In genomic region chr2:124186801-124187200, GRCh38 we compare ENCODE assay signal across 26 cellular contexts.
"Had no signal": no experiment of that assay in that cellular context is flagged by ENCODE, and none has a peak within 500 bp of the region (broad histone marks: within the 10 kb centered on the region; RNA-seq: fewer than 3 reads in every experiment).

No MANE protein-coding gene starts in this region.

- H3K4me1 ChIP-seq: adrenal gland, breast epithelium, SJCRH30 had no signal

- H3K4me3 ChIP-seq: adrenal gland, body of pancreas, breast epithelium, SJCRH30, SK-N-MC had no signal

- H3K27me3 Mint-ChIP-seq: activated CD4-positive, alpha-beta T cell treated with anti-CD3 and anti-CD28 coated beads, Interleukin-2, amount 10 ng/mL, durations not matched to agents 24 days and 14 days; activated CD8-positive, alpha-beta T cell treated with anti-CD3 and anti-CD28 coated beads for 36 hours; activated T-helper 17 cell treated with anti-CD3 and anti-CD28 coated beads, Interleukin-2, amount 50 U/mL, for 72 hours had no signal

- DNase-seq: activated CD4-positive, alpha-beta T cell treated with anti-CD3 and anti-CD28 coated beads, Interleukin-2, amount 10 ng/mL, durations not matched to agents 24 days and 14 days; activated CD4-positive, alpha-beta T cell treated with anti-CD3 and anti-CD28 coated beads, Interleukin-2, amount 50 U/mL, for 4 hours; activated CD8-positive, alpha-beta T cell treated with anti-CD3 and anti-CD28 coated beads for 36 hours; activated effector memory CD4-positive, alpha-beta T cell treated with anti-CD3 and anti-CD28 coated beads, Interleukin-2, amount 50 U/mL, for 16 hours; activated naive CD4-positive, alpha-beta T cell; activated naive CD4-positive, alpha-beta T cell treated with anti-CD3 and anti-CD28 coated beads, Interleukin-2, amount 50 U/mL, for 16 hours; activated T-cell treated with anti-CD3 and anti-CD28 coated beads, Interleukin-2, amount 50 U/mL, for 1 hour; activated T-cell treated with anti-CD3 and anti-CD28 coated beads, Interleukin-2, amount 50 U/mL, for 72 hours; adrenal gland; body of pancreas; NCI-H1105; NCI-H1417 treated with DMSO at 0.1 percent for 48 hours; NCI-H187 treated with DMSO at 0.1 percent for 48 hours; NCI-H2081; NCI-H2171; NCI-H510A; NCI-H526; NCI-H748 treated with DMSO at 0.1 percent for 48 hours; OCI-M1; SHP77; SJCRH30; T1000; WERI-Rb-1 had no signal

- H3K9me3 ChIP-seq: adrenal gland, body of pancreas, breast epithelium, SJCRH30 had no signal

- H3K4me1 Mint-ChIP-seq: activated CD4-positive, alpha-beta T cell treated with anti-CD3 and anti-CD28 coated beads, Interleukin-2, amount 10 ng/mL, durations not matched to agents 24 days and 14 days; activated T-helper 17 cell treated with anti-CD3 and anti-CD28 coated beads, Interleukin-2, amount 50 U/mL, for 72 hours had no signal

- H3K27ac ChIP-seq: adrenal gland, body of pancreas, breast epithelium, SJCRH30, SK-N-MC, WERI-Rb-1 had no signal

- H3K27ac Mint-ChIP-seq: activated CD4-positive, alpha-beta T cell treated with anti-CD3 and anti-CD28 coated beads, Interleukin-2, amount 10 ng/mL, durations not matched to agents 24 days and 14 days; activated CD8-positive, alpha-beta T cell treated with anti-CD3 and anti-CD28 coated beads for 36 hours; activated T-cell treated with anti-CD3 and anti-CD28 coated beads, Interleukin-2, amount 50 U/mL, for 72 hours; activated T-helper 17 cell treated with anti-CD3 and anti-CD28 coated beads, Interleukin-2, amount 50 U/mL, for 72 hours had no signal

- H3K27me3 ChIP-seq: adrenal gland, body of pancreas, breast epithelium, SJCRH30 had no signal

- ATAC-seq: activated CD8-positive, alpha-beta T cell treated with anti-CD3 and anti-CD28 coated beads for 36 hours; activated T-cell treated with anti-CD3 and anti-CD28 coated beads, Interleukin-2, amount 50 U/mL, for 72 hours; activated T-helper 17 cell treated with anti-CD3 and anti-CD28 coated beads, Interleukin-2, amount 50 U/mL, for 72 hours; body of pancreas had no signal

- H3K36me3 ChIP-seq: adrenal gland, breast epithelium, SJCRH30, WERI-Rb-1 had no signal

- H3K4me3 Mint-ChIP-seq: activated CD4-positive, alpha-beta T cell treated with anti-CD3 and anti-CD28 coated beads, Interleukin-2, amount 10 ng/mL, durations not matched to agents 24 days and 14 days; activated CD8-positive, alpha-beta T cell treated with anti-CD3 and anti-CD28 coated beads for 36 hours; activated T-cell treated with anti-CD3 and anti-CD28 coated beads, Interleukin-2, amount 50 U/mL, for 72 hours; activated T-helper 17 cell treated with anti-CD3 and anti-CD28 coated beads, Interleukin-2, amount 50 U/mL, for 72 hours had no signal

- H3K9me3 Mint-ChIP-seq: activated CD4-positive, alpha-beta T cell treated with anti-CD3 and anti-CD28 coated beads, Interleukin-2, amount 10 ng/mL, durations not matched to agents 24 days and 14 days; activated CD8-positive, alpha-beta T cell treated with anti-CD3 and anti-CD28 coated beads for 36 hours had no signal
